ENCODE assay signal across 6 cellular contexts in genomic region chrX:155728356-155728755, GRCh38.
DNase-seq lines count a peak whose midpoint lies in the region; ATAC-seq and TF ChIP-seq lines count a peak whose summit lies in the region.
"Not testable (repeated sequence)": the region's sequence is repeated elsewhere in the genome, so short reads cannot be mapped to it uniquely, and the experiment has no call there.

No MANE protein-coding gene starts in this region.

- H3K36me3 ChIP-seq in NT2/D1 (ENCODE audit: insufficient read depth, insufficient read length, low read length); neural progenitor cell; spleen: not testable (repeated sequence)

- H3K9me3 Mint-ChIP-seq in H9 (peaks cover 81 to 85% of the 10 kb centered on the region in 2 experiments), WTC11 (peaks cover 67% of the 10 kb centered on the region), neural progenitor cell (peaks cover 11% of the 10 kb centered on the region)

- not testable (repeated sequence) for H4K8ac ChIP-seq in H9 (replicated peaks; ENCODE audit: insufficient read length, low read depth, low read length)

- not testable (repeated sequence) for H3K36me3 Mint-ChIP-seq in H9 (ENCODE audit: insufficient read depth in 1 of 3, low read depth in 3 of 3); neural progenitor cell
- H3K36me3 Mint-ChIP-seq in WTC11 = peaks cover 40% of the 10 kb centered on the region

- H2BK20ac ChIP-seq in H9 (ENCODE audit: low read depth, low read length, poor library complexity, severe bottlenecking) = not testable (repeated sequence)

- not testable (repeated sequence) for H3K27ac ChIP-seq in H9 (ENCODE audit: insufficient read length, low read depth, low read length); neural progenitor cell; spleen

- H3K79me1 ChIP-seq in H9 (ENCODE audit: insufficient read depth, low read depth, low read length, poor library complexity, severe bottlenecking) = not testable (repeated sequence)

- not testable (repeated sequence) for H3K56ac ChIP-seq in H9 (ENCODE audit: insufficient read length, low read depth, low read length)

- H3K27me3 Mint-ChIP-seq in H9 (ENCODE audit: low read depth); WTC11 (ENCODE audit: low read depth); neural progenitor cell (ENCODE audit: insufficient read depth, low read depth): not testable (repeated sequence)

- TF ChIP-seq POLR2A in spleen (IDR thresholded peaks at IDR 0.05) = not testable (repeated sequence)

- H3K27me3 ChIP-seq in H9 (ENCODE audit: insufficient read depth, low read length); NT2/D1 (ENCODE audit: insufficient read depth, insufficient read length); neural progenitor cell; spleen (replicated peaks in 1 of 7): not testable (repeated sequence)

- not testable (repeated sequence) for H3K4ac ChIP-seq in H9 (ENCODE audit: low read depth, low read length)

- not testable (repeated sequence) for H2BK120ac ChIP-seq in H9 (ENCODE audit: low read depth, low read length, poor library complexity, severe bottlenecking)

- H2BK15ac ChIP-seq in H9 (ENCODE audit: low read depth, low read length) = not testable (repeated sequence)

- not testable (repeated sequence) for H4K91ac ChIP-seq in H9 (ENCODE audit: insufficient read length, low read depth, low read length)

- CTCF ChIA-PET in WTC11 (lab: Charles Lee) = not testable (repeated sequence)

- not testable (repeated sequence) for H2AK5ac ChIP-seq in H9 (ENCODE audit: insufficient read length, low read length)

- H2BK5ac ChIP-seq in H9 (ENCODE audit: insufficient read length, low read length) = not testable (repeated sequence)

- not testable (repeated sequence) for H3K23me2 ChIP-seq in H9 (ENCODE audit: insufficient read length, low read depth, low read length, poor library complexity, severe bottlenecking)

- H2BK12ac ChIP-seq in H9 (ENCODE audit: insufficient read length, low read depth, low read length) = not testable (repeated sequence)

- not testable (repeated sequence) for H3K9me3 ChIP-seq in H9 (ENCODE audit: control insufficient read depth, low read depth, low read length); NT2/D1 (ENCODE audit: insufficient read depth, low read length); neural progenitor cell (ENCODE audit: low read depth); spleen

- not testable (repeated sequence) for H3K4me3 Mint-ChIP-seq in H9, WTC11, neural progenitor cell

- H3K4me1 ChIP-seq in H9 (ENCODE audit: insufficient read depth, low read length); NT2/D1 (ENCODE audit: insufficient read depth, insufficient read length); neural progenitor cell; spleen: not testable (repeated sequence)

- intact Hi-C loops in Right ventricle myocardium superior (cut with DNase I); spleen (cut with DNase I; ENCODE audit: low total_unique reads): not testable (repeated sequence)

- TF ChIP-seq CTCF in H9 (conservative IDR thresholded peaks at IDR 0.05); WTC11 (IDR thresholded peaks at IDR 0.05); neural progenitor cell (IDR thresholded peaks at IDR 0.05); spleen (IDR thresholded peaks at IDR 0.05 in 8 of 11, conservative IDR thresholded peaks at IDR 0.05 in 3 of 11): not testable (repeated sequence)

- H3F3A ChIP-seq in neural progenitor cell (ENCODE audit: low read depth) = not testable (repeated sequence)

- not testable (repeated sequence) for H3K79me2 ChIP-seq in H9 (ENCODE audit: insufficient read depth, low read length); neural progenitor cell (ENCODE audit: low read depth)

- not testable (repeated sequence) for ATAC-seq in WTC11; Right ventricle myocardium superior (ENCODE audit: poor library complexity)

- DNase-seq in H9 (peak; percentile 23), NT2/D1 (ENCODE audit: low read depth, low spot score) (peak; percentile 0), WTC11 (ENCODE audit: low spot score) (peak; percentile 23), Right ventricle myocardium superior (peak; percentile 20), neural progenitor cell (ENCODE audit: low spot score) (peak; percentile 3), spleen (peak; percentile 58)

- WGBS in H9 (ENCODE audit: extremely low coverage, insufficient read length, low lambda C conversion rate) = no CpG with 5 or more reads among the region's 5 CpGs
- 67 to 86% (median 75%) methylated on average over 5 of the region's 5 CpGs for WGBS in spleen, 5 donors

- not testable (repeated sequence) for H3K14ac ChIP-seq in H9 (ENCODE audit: insufficient read depth, low read length)

- H3K4me3 ChIP-seq in NT2/D1 (ENCODE audit: insufficient read length, low read depth); neural progenitor cell; spleen: not testable (repeated sequence)

- H3K9ac ChIP-seq in H9 (ENCODE audit: extremely low read depth, insufficient read length, low read length); NT2/D1 (ENCODE audit: insufficient read length, low read depth); neural progenitor cell: not testable (repeated sequence)

- not testable (repeated sequence) for H3K4me1 Mint-ChIP-seq in H9, WTC11, neural progenitor cell

- not testable (repeated sequence) for H3T11ph ChIP-seq in H9 (ENCODE audit: low read length)

- not testable (repeated sequence) for H3K18ac ChIP-seq in H9 (ENCODE audit: insufficient read length, low read depth, low read length)

- POLR2A ChIA-PET in WTC11 (lab: Charles Lee) = not testable (repeated sequence)

- H3K27ac Mint-ChIP-seq in H9, WTC11, neural progenitor cell: not testable (repeated sequence)

- not testable (repeated sequence) for H2AFZ ChIP-seq in H9 (ENCODE audit: low read length); neural progenitor cell (replicated peaks)

- H4K5ac ChIP-seq in H9 (ENCODE audit: insufficient read length, low read depth, low read length) = not testable (repeated sequence)

- not testable (repeated sequence) for H3K23ac ChIP-seq in H9 (ENCODE audit: insufficient read length, low read depth, low read length)

- not testable (repeated sequence) for H3K4me2 ChIP-seq in H9 (ENCODE audit: insufficient read depth, insufficient read length, low read length); neural progenitor cell

- H4K20me1 ChIP-seq in H9 (ENCODE audit: control insufficient read depth, insufficient read depth, insufficient read length); neural progenitor cell (ENCODE audit: low read depth): not testable (repeated sequence)

Comparison
In these comparisons a context has a peak if more than half of its experiments do, and no peak if none do; other contexts are left out.
1. DNase-seq: peak in every context shown above with its lines; median percentile 58 in spleen; 23 in H9; 23 in WTC11; 20 in Right ventricle myocardium superior; 3 in neural progenitor cell; 0 in NT2/D1.